ENCODE assay signal across 1 cellular context in the genomic region with DNA sequence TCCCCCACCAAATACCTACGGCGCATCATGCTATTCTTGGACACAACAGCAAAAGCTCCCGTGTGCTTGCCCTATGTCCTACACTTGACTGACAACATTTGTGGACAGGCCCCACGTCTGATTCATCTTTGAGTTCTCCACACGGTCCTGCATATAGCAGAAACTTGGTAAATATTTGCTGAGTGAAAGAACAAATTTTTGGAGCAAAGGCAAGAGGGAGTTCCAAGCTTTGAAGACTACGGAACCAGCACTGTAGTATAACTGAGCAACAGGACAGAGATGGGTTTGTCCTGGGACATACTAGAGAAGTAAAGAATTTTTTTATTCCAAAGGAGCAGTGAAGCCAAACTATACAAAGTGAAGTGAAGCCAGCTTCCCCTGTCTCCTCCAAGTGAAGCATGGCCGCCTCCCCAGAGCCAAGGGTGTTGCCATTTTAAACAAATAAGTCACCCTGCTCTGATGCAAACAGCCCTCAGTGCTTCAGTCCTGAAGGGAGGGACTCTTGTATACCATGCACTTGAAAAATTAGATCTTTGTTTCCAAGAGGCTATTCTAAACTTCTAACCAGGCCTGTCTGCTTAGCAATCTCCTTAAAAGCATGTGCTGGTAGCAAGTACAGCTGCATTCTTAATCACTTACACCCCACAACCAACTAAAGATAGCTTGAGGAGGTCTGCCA.
TF ChIP-seq lines count a peak whose summit lies in the region.

No MANE protein-coding gene starts in this region.

TF ChIP-seq in A549, 52 proteins besides CTCF, POLR2A, EP300 and RAD21 (continued from another document):
- TF ChIP-seq, protein P1, sequence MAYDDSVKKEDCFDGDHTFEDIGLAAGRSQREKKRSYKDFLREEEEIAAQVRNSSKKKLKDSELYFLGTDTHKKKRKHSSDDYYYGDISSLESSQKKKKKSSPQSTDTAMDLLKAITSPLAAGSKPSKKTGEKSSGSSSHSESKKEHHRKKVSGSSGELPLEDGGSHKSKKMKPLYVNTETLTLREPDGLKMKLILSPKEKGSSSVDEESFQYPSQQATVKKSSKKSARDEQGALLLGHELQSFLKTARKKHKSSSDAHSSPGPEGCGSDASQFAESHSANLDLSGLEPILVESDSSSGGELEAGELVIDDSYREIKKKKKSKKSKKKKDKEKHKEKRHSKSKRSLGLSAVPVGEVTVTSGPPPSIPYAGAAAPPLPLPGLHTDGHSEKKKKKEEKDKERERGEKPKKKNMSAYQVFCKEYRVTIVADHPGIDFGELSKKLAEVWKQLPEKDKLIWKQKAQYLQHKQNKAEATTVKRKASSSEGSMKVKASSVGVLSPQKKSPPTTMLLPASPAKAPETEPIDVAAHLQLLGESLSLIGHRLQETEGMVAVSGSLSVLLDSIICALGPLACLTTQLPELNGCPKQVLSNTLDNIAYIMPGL (CRISPR knock-in tag; IDR thresholded peaks at IDR 0.05; ENCODE audit: borderline replicate concordance): no peak
- TF ChIP-seq RFX5 (IDR thresholded peaks at IDR 0.05) (no peak), EHMT2 (IDR thresholded peaks at IDR 0.05; ENCODE audit: low read depth) (no peak; the same call in 1 of the 2 replicates), ESRRA (IDR thresholded peaks at IDR 0.05; ENCODE audit: borderline replicate concordance, low read length) (no peak), JUN (IDR thresholded peaks at IDR 0.05) (0 out of 5 replicates have a peak, but pooled peaks of 1 of the 2 experiments have one; percentile 18), HOXB13 (CRISPR knock-in tag; IDR thresholded peaks at IDR 0.05; ENCODE audit: low read depth) (no peak), ZC3H11A (IDR thresholded peaks at IDR 0.05) (no peak), HDAC2 (IDR thresholded peaks at IDR 0.05) (no peak), MAZ (IDR thresholded peaks at IDR 0.05; ENCODE audit: borderline replicate concordance, low read depth, low read length) (no peak), CBX8 (IDR thresholded peaks at IDR 0.05) (no peak), SREBF2 (IDR thresholded peaks at IDR 0.05) (no peak), HEYL (CRISPR knock-in tag; IDR thresholded peaks at IDR 0.05) (no peak), MAFK (IDR thresholded peaks at IDR 0.05; ENCODE audit: partially characterized antibody) (no peak), FOSB (CRISPR knock-in tag; IDR thresholded peaks at IDR 0.05) (no peak), KDM1A (IDR thresholded peaks at IDR 0.05; ENCODE audit: low read depth) (no peak), JUNB (IDR thresholded peaks at IDR 0.05) (0 out of 2 replicates have a peak, but pooled peaks have one; percentile 14)
- TF ChIP-seq, protein P2, sequence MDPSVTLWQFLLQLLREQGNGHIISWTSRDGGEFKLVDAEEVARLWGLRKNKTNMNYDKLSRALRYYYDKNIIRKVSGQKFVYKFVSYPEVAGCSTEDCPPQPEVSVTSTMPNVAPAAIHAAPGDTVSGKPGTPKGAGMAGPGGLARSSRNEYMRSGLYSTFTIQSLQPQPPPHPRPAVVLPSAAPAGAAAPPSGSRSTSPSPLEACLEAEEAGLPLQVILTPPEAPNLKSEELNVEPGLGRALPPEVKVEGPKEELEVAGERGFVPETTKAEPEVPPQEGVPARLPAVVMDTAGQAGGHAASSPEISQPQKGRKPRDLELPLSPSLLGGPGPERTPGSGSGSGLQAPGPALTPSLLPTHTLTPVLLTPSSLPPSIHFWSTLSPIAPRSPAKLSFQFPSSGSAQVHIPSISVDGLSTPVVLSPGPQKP (IDR thresholded peaks at IDR 0.05; ENCODE audit: low read depth, low read length): no peak
- TF ChIP-seq, protein P3, sequence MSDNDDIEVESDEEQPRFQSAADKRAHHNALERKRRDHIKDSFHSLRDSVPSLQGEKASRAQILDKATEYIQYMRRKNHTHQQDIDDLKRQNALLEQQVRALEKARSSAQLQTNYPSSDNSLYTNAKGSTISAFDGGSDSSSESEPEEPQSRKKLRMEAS (IDR thresholded peaks at IDR 0.05): no peak
- TF ChIP-seq, protein P4, sequence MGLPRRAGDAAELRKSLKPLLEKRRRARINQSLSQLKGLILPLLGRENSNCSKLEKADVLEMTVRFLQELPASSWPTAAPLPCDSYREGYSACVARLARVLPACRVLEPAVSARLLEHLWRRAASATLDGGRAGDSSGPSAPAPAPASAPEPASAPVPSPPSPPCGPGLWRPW (IDR thresholded peaks at IDR 0.05): no peak
TF ChIP-seq in A549: peak in this region for 5.
